12 cellular contexts compared by ENCODE assay signal in the genomic region with DNA sequence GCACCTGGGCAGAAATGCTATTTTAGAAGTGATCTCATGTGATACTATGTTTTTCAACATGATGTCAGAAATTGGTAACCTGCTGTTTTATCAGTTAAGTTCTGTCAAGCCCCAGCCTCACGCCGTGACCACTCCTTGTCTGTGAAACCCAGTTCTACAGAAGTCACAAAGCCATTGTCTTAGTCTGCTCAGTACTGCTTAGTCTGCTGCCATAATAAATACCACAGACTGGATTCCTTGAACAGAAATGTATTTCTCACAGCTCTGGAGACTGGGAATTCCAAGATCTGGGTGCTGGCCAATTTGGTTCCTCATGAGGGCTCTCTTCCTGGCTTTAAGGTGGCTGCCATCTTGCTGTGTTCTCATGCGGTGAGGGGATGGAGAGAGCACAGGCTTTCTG.
A peak's percentile ranks its signal among the peaks of the same experiment; 100 is the strongest.
DNase-seq lines count a peak whose midpoint lies in the region; ATAC-seq, FAIRE-seq and TF ChIP-seq lines count a peak whose summit lies in the region.
"Had no signal": no experiment of that assay in that cellular context is flagged by ENCODE, and none has a peak within 500 bp of the region (broad histone marks: within the 10 kb centered on the region; RNA-seq: fewer than 3 reads in every experiment).

No MANE protein-coding gene starts in this region.

- H3K27me3 ChIP-seq in CD8-positive, alpha-beta memory T cell (ENCODE audit: insufficient read depth, low read length, poor library complexity, severe bottlenecking), result no peaks in the 10 kb centered on the region
- H3K27me3 ChIP-seq in H1 (replicated peaks in 1 of 4; ENCODE audit: control insufficient read depth in 3 of 4, extremely low read depth in 1 of 4, insufficient read depth in 3 of 4, low read length in 3 of 4) (no peaks in the 10 kb centered on the region), prostate gland (replicated peaks; ENCODE audit: insufficient read depth) (no peaks in the 10 kb centered on the region)
- H3K27me3 ChIP-seq: hepatocyte had no signal

- TF ChIP-seq POLR2A in H1 (IDR thresholded peaks at IDR 0.05; ENCODE audit: control extremely low read depth in 1 of 2, low read depth in 2 of 2, low read length in 2 of 2) (no peak), prostate gland (IDR thresholded peaks at IDR 0.05) (no peak)

- no peak overlapping the region for H3K18ac ChIP-seq in H1 (ENCODE audit: extremely low read depth, low read length)

- H3K79me1 ChIP-seq in H1 (ENCODE audit: low read depth, low read length), result no peaks in the 10 kb centered on the region

- no peak overlapping the region for H3K9ac ChIP-seq in H1 (replicated peaks in 1 of 4; ENCODE audit: extremely low read depth in 1 of 4, low read depth in 3 of 4, low read length in 3 of 4)

- peaks cover 57% of the 10 kb centered on the region for H3K4me1 ChIP-seq in CD8-positive, alpha-beta memory T cell (ENCODE audit: insufficient read depth, low read length)
- H3K4me1 ChIP-seq in H1 (replicated peaks in 1 of 4; ENCODE audit: control insufficient read depth in 3 of 4, insufficient read depth in 4 of 4, low read length in 3 of 4) (peaks cover 5 to 20% (median 14%) of the 10 kb centered on the region in 4 experiments; a peak in 6 of 7 replicates), prostate gland (replicated peaks) (peaks cover 5% of the 10 kb centered on the region)

- no peak overlapping the region for H3K4ac ChIP-seq in H1 (replicated peaks; ENCODE audit: insufficient read length, low read depth, low read length)

- no peaks in the 10 kb centered on the region for H3K79me2 ChIP-seq in H1 (ENCODE audit: control insufficient read depth in 1 of 2, insufficient read depth in 2 of 2, low read length in 2 of 2)
- H3K79me2 ChIP-seq: hepatocyte had no signal

- intact Hi-C loops in prostate gland (cut with DNase I), result no loop called here

- no peak overlapping the region for H2AFZ ChIP-seq in H1 (ENCODE audit: low read length)
- H2AFZ ChIP-seq: hepatocyte had no signal

- peaks cover 15% of the 10 kb centered on the region for H3K36me3 ChIP-seq in CD8-positive, alpha-beta memory T cell (ENCODE audit: insufficient read depth, low read length)
- H3K36me3 ChIP-seq in H1 (ENCODE audit: control insufficient read depth in 2 of 4, insufficient read depth in 4 of 4, low read length in 3 of 4), result no peaks in the 10 kb centered on the region
- H3K36me3 ChIP-seq in prostate gland, result no peaks in the 10 kb centered on the region
- H3K36me3 ChIP-seq: WERI-Rb-1 had no signal

- H4K8ac ChIP-seq in H1 (ENCODE audit: extremely low read depth, insufficient read depth, low read length), result no peak overlapping the region

- H3K4me3 Mint-ChIP-seq in CD8-positive, alpha-beta memory T cell, result no peak overlapping the region

- TF ChIP-seq CTCF in H1 (IDR thresholded peaks at IDR 0.05; ENCODE audit: control extremely low read depth in 1 of 3, insufficient read depth in 1 of 3, low read depth in 1 of 3, low read length in 3 of 3) (no peak), prostate gland (IDR thresholded peaks at IDR 0.05) (no peak)

- H3K27me3 Mint-ChIP-seq in CD8-positive, alpha-beta memory T cell, result no peaks in the 10 kb centered on the region

- H3K4me1 Mint-ChIP-seq in CD8-positive, alpha-beta memory T cell, result peaks cover 52 to 79% (median 75%) of the 10 kb centered on the region in 3 donors

- H3K27ac Mint-ChIP-seq in CD8-positive, alpha-beta memory T cell, result peak overlapping the region in 7 of 8 donors; percentile 43 to 89 (median 81)
- H3K27ac Mint-ChIP-seq: activated T-helper 2 cell treated with anti-CD3 and anti-CD28 coated beads, Interferon-gamma antibody, Interleukin-2, Interleukin-4, amounts not matched to agents 10 μg/mL and 5 μg/mL and 100 μg/mL, durations not matched to agents 14 hours and 24 hours and 36 hours had no signal

- H4K5ac ChIP-seq in H1 (ENCODE audit: insufficient read length, low read depth, low read length), result no peak overlapping the region

- H3K56ac ChIP-seq in H1 (replicated peaks; ENCODE audit: insufficient read length, low read depth, low read length), result no peak overlapping the region

- H4K20me1 ChIP-seq in H1 (replicated peaks in 1 of 2; ENCODE audit: control insufficient read depth in 1 of 2, insufficient read depth in 2 of 2, low read length in 2 of 2), result no peaks in the 10 kb centered on the region

- no peak for TF ChIP-seq RAD21 in H1 (IDR thresholded peaks at IDR 0.05 in 1 of 2, conservative IDR thresholded peaks at IDR 0.05 in 1 of 2; ENCODE audit: low read depth in 2 of 2, low read length in 2 of 2)

- no peak overlapping the region for H3K27ac ChIP-seq in CD8-positive, alpha-beta memory T cell (ENCODE audit: low read depth, low read length)
- H3K27ac ChIP-seq in H1 (ENCODE audit: low read depth, low read length) (no peak overlapping the region; the same call in 1 of the 2 replicates), prostate gland (peak overlapping the region; percentile 18 to 47)
- H3K27ac ChIP-seq: hepatocyte, WERI-Rb-1 had no signal

- H4K91ac ChIP-seq in H1 (replicated peaks; ENCODE audit: insufficient read length, low read length), result no peak overlapping the region

- no peak for DNase-seq in CD8-positive, alpha-beta memory T cell
- DNase-seq in M059J (ENCODE audit: low read depth) (peak; percentile 58), H1 (ENCODE audit: low read depth in 1 of 2, low spot score in 2 of 2) (no peak), prostate gland (ENCODE audit: low spot score) (no peak), H4 (ENCODE audit: low spot score) (no peak)
- DNase-seq: DMS79, NCI-H510A had no signal

- ATAC-seq in GM19023 (IDR thresholded peaks at IDR 0.05; ENCODE audit: unreplicated experiment), result no peak
- no peak for ATAC-seq in GM21367 (IDR thresholded peaks at IDR 0.05; ENCODE audit: unreplicated experiment)

- H2AK5ac ChIP-seq in H1 (ENCODE audit: low read depth, low read length), result no peak overlapping the region

- H3K9me3 Mint-ChIP-seq in CD8-positive, alpha-beta memory T cell, result no peaks in the 10 kb centered on the region

- no peak overlapping the region for H3K14ac ChIP-seq in H1 (ENCODE audit: insufficient read length)

- no peak overlapping the region for H3K4me2 ChIP-seq in H1 (ENCODE audit: insufficient read depth in 1 of 2, low read depth in 2 of 2, low read length in 2 of 2)
- H3K4me2 ChIP-seq: hepatocyte had no signal

- H2BK12ac ChIP-seq in H1 (ENCODE audit: low read depth, low read length), result peak overlapping the region; percentile 35; the same call in 1 of the 2 replicates

- 31% methylated on average over 3 of the region's 3 CpGs; no CpG with 5 or more reads in 1 of the 2 experiments for WGBS in H1 (ENCODE audit: extremely low coverage in 1 of 2, insufficient coverage in 1 of 2, insufficient read length in 1 of 2, insufficient replicate concordance in 2 of 2, low coverage in 1 of 2, low lambda C conversion rate in 2 of 2, missing lambda C conversion rate in 1 of 2), 2 experiments
- 33% methylated on average over 3 of the region's 3 CpGs for WGBS in prostate gland

- H2BK20ac ChIP-seq in H1 (ENCODE audit: low read length), result no peak overlapping the region

- H3K23me2 ChIP-seq in H1 (ENCODE audit: low read depth, low read length), result no peaks in the 10 kb centered on the region

- TF ChIP-seq EP300 in H1 (IDR thresholded peaks at IDR 0.05; ENCODE audit: borderline replicate concordance in 1 of 2, low read depth in 2 of 2, low read length in 2 of 2), result no peak

- no peak for FAIRE-seq in H1 (lab: Jason Lieb, UNC)

- CTCF ChIA-PET in CD8-positive, alpha-beta memory T cell (lab: Charles Lee), result interaction anchor here (1.5 kb wide), 1 partner anchor 20 kb away, joined by 4 read pairs; no protein-coding TSS in a partner anchor
- CTCF ChIA-PET in H1 (lab: Charles Lee; ENCODE audit: partially characterized antibody), result interaction anchor here (1.2 to 2.1 kb wide), 2 partner anchors 13 to 18 kb away, joined by 3 to 10 read pairs; no protein-coding TSS in a partner anchor

- POLR2A ChIA-PET in CD8-positive, alpha-beta memory T cell (lab: Charles Lee), result no interaction called here
- POLR2A ChIA-PET in H1 (lab: Charles Lee; ENCODE audit: partially characterized antibody), result no interaction called here

- no peaks in the 10 kb centered on the region for H3K9me3 ChIP-seq in CD8-positive, alpha-beta memory T cell (ENCODE audit: low read length)
- no peaks in the 10 kb centered on the region for H3K9me3 ChIP-seq in H1 (ENCODE audit: insufficient read depth in 2 of 2, low read depth in 1 of 2, low read length in 1 of 2)
- H3K9me3 ChIP-seq in prostate gland, result no peaks in the 10 kb centered on the region

- no peak overlapping the region for H2BK120ac ChIP-seq in H1 (replicated peaks; ENCODE audit: low read depth, low read length)

- H3K23ac ChIP-seq in H1 (ENCODE audit: insufficient read length), result no peak overlapping the region

- H3K4me3 ChIP-seq in CD8-positive, alpha-beta memory T cell (ENCODE audit: low read length), result no peak overlapping the region
- H3K4me3 ChIP-seq in H1 (ENCODE audit: extremely low read depth in 1 of 4, insufficient read depth in 2 of 4, low read depth in 3 of 4, low read length in 4 of 4) (no peak overlapping the region), prostate gland (no peak overlapping the region)
- H3K4me3 ChIP-seq: hepatocyte had no signal

- H3K36me3 Mint-ChIP-seq in CD8-positive, alpha-beta memory T cell, result peaks cover 0 to 81% (median 15%) of the 10 kb centered on the region in 3 donors

- no peak overlapping the region for H2BK5ac ChIP-seq in H1 (ENCODE audit: low read depth, low read length)

- no peak overlapping the region for H2BK15ac ChIP-seq in H1 (ENCODE audit: low read length)

TF ChIP-seq in H1, 55 proteins besides CTCF, POLR2A, EP300 and RAD21:
- TF ChIP-seq GTF2F1 (IDR thresholded peaks at IDR 0.05; ENCODE audit: borderline replicate concordance, low read depth, low read length), result no peak
- TF ChIP-seq CBX8 (IDR thresholded peaks at IDR 0.05; ENCODE audit: borderline replicate concordance, low read depth, low read length), result no peak
- no peak for TF ChIP-seq TCF12 (IDR thresholded peaks at IDR 0.05; ENCODE audit: low read depth, low read length)
- no peak for TF ChIP-seq CHD1 (IDR thresholded peaks at IDR 0.05; ENCODE audit: low read depth, low read length)

Comparison
In these comparisons a context has a peak if more than half of its experiments do, and no peak if none do; other contexts are left out.
1. H3K27ac ChIP-seq: peak in prostate gland (2 of 2); none in CD8-positive, alpha-beta memory T cell (single experiment) and H1 (single experiment).